Comparison of ENCODE assay signal across 8 cellular contexts in the genomic region with DNA sequence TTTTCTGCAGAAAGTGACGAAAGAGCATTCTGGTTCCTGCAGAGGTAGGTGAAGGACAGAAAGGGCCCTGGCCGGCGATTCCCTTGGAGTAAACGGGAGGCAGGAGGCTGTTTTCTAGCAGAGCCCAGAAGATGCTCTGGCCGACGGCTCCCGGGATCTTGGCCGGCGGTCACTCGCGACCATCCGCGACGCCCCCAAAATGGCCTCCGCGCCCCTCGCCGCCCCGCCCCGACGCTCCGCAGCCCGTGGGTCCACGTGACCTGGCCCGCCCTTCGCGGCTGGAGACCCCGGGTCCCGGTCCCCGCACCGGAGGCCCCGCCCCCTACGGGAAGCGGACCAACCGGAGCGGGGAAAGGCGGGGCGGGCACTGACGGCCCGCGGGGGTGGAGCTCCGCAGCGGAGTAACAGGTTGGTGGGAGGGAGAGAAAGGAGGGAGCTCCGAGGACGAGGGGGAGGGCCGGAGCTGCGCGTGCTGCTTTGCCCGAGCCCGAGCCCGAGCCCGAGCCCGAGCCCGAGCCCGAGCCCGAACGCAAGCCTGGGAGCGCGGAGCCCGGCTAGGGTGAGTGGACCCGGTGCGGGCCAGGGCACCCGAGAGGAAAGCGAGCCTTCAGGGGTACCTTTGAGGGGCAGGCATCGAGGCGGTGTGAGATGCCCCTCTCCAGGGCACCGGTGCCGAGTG. TPM values are rescaled to one million over a fixed set of nuclear protein-coding genes. Genes with fewer than 3 reads are reported as not detected.
DNase-seq lines count a peak whose midpoint lies in the region; ATAC-seq and FAIRE-seq lines count a peak whose summit lies in the region.

A gene with protein sequence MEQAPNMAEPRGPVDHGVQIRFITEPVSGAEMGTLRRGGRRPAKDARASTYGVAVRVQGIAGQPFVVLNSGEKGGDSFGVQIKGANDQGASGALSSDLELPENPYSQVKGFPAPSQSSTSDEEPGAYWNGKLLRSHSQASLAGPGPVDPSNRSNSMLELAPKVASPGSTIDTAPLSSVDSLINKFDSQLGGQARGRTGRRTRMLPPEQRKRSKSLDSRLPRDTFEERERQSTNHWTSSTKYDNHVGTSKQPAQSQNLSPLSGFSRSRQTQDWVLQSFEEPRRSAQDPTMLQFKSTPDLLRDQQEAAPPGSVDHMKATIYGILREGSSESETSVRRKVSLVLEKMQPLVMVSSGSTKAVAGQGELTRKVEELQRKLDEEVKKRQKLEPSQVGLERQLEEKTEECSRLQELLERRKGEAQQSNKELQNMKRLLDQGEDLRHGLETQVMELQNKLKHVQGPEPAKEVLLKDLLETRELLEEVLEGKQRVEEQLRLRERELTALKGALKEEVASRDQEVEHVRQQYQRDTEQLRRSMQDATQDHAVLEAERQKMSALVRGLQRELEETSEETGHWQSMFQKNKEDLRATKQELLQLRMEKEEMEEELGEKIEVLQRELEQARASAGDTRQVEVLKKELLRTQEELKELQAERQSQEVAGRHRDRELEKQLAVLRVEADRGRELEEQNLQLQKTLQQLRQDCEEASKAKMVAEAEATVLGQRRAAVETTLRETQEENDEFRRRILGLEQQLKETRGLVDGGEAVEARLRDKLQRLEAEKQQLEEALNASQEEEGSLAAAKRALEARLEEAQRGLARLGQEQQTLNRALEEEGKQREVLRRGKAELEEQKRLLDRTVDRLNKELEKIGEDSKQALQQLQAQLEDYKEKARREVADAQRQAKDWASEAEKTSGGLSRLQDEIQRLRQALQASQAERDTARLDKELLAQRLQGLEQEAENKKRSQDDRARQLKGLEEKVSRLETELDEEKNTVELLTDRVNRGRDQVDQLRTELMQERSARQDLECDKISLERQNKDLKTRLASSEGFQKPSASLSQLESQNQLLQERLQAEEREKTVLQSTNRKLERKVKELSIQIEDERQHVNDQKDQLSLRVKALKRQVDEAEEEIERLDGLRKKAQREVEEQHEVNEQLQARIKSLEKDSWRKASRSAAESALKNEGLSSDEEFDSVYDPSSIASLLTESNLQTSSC (plus strand): TSS at position 431 of the 679 bp plus-strand sequence. CDS start 7,133 bp downstream, outside the sequence.

- peak within 1 kb of the TSS; percentile 47 for H3K27ac Mint-ChIP-seq in activated T-helper 1 cell treated with anti-CD3 and anti-CD28 coated beads, Interleukin-12 subunit alpha, Interleukin-12 subunit beta, Interleukin-2, Interleukin-4 antibody, amounts not matched to agents 30 ng/mL and 10 ng/mL and 1 ng/mL, durations not matched to agents 14 hours and 24 hours and 36 hours
- H3K27ac Mint-ChIP-seq in naive thymus-derived CD4-positive, alpha-beta T cell: peak within 1 kb of the TSS; percentile 38 to 93 (median 86)

- H3K4me3 Mint-ChIP-seq in activated T-helper 1 cell treated with anti-CD3 and anti-CD28 coated beads, Interleukin-12 subunit alpha, Interleukin-12 subunit beta, Interleukin-2, Interleukin-4 antibody, amounts not matched to agents 30 ng/mL and 10 ng/mL and 1 ng/mL, durations not matched to agents 14 hours and 24 hours and 36 hours: peak within 1 kb of the TSS; percentile 85
- peak within 1 kb of the TSS; percentile 90 to 99 (median 94) for H3K4me3 Mint-ChIP-seq in naive thymus-derived CD4-positive, alpha-beta T cell

- no peaks in the 10 kb centered on the region for H3K36me3 Mint-ChIP-seq in activated T-helper 1 cell treated with anti-CD3 and anti-CD28 coated beads, Interleukin-12 subunit alpha, Interleukin-12 subunit beta, Interleukin-2, Interleukin-4 antibody, amounts not matched to agents 30 ng/mL and 10 ng/mL and 1 ng/mL, durations not matched to agents 14 hours and 24 hours and 36 hours (ENCODE audit: low read depth)
- H3K36me3 Mint-ChIP-seq in naive thymus-derived CD4-positive, alpha-beta T cell: no peaks in the 10 kb centered on the region

- H3K9me3 Mint-ChIP-seq in activated T-helper 1 cell treated with anti-CD3 and anti-CD28 coated beads, Interleukin-12 subunit alpha, Interleukin-12 subunit beta, Interleukin-2, Interleukin-4 antibody, amounts not matched to agents 30 ng/mL and 10 ng/mL and 1 ng/mL, durations not matched to agents 14 hours and 24 hours and 36 hours: no peaks in the 10 kb centered on the region
- peaks cover 0 to 1% (median 0%) of the 10 kb centered on the region in 11 donors for H3K9me3 Mint-ChIP-seq in naive thymus-derived CD4-positive, alpha-beta T cell

- peaks cover 32% of the 10 kb centered on the region for H3K4me1 Mint-ChIP-seq in activated T-helper 1 cell treated with anti-CD3 and anti-CD28 coated beads, Interleukin-12 subunit alpha, Interleukin-12 subunit beta, Interleukin-2, Interleukin-4 antibody, amounts not matched to agents 30 ng/mL and 10 ng/mL and 1 ng/mL, durations not matched to agents 14 hours and 24 hours and 36 hours (ENCODE audit: low read depth)
- H3K4me1 Mint-ChIP-seq in naive thymus-derived CD4-positive, alpha-beta T cell: peaks cover 12 to 36% (median 25%) of the 10 kb centered on the region in 7 donors

- H3K9me3 ChIP-seq in KOPT-K1 (ENCODE audit: insufficient read depth, low read length, poor library complexity, severe bottlenecking): no peaks in the 10 kb centered on the region
- H3K9me3 ChIP-seq in naive thymus-derived CD4-positive, alpha-beta T cell (ENCODE audit: control insufficient read depth in 2 of 3, low read length in 3 of 3): no peaks in the 10 kb centered on the region

- peaks cover 13 to 18% of the 10 kb centered on the region in 2 donors for H3K4me1 ChIP-seq in naive thymus-derived CD4-positive, alpha-beta T cell (ENCODE audit: control insufficient read depth in 2 of 2, insufficient read depth in 2 of 2, low read length in 2 of 2)

- H3K27me3 ChIP-seq in naive thymus-derived CD4-positive, alpha-beta T cell (ENCODE audit: control insufficient read depth in 2 of 2, insufficient read depth in 2 of 2, low read length in 2 of 2): no peaks in the 10 kb centered on the region

- CTCF ChIA-PET in naive thymus-derived CD4-positive, alpha-beta T cell (lab: Charles Lee): interaction anchor here (0.6 to 1.9 kb wide), 3 partner anchors 67 to 161 kb away, joined by 3 to 4 read pairs (median 4); no protein-coding TSS in a partner anchor

- H3K36me3 ChIP-seq in KOPT-K1 (ENCODE audit: insufficient read depth, low read length): no peaks in the 10 kb centered on the region
- no peaks in the 10 kb centered on the region for H3K36me3 ChIP-seq in naive thymus-derived CD4-positive, alpha-beta T cell (ENCODE audit: control insufficient read depth in 2 of 3, insufficient read depth in 3 of 3, low read length in 3 of 3)

- FAIRE-seq in RCC 7860 (lab: Jason Lieb, UNC): no peak

- H3K27ac ChIP-seq in KOPT-K1 (ENCODE audit: low read depth, low read length, poor library complexity, severe bottlenecking): peak within 1 kb of the TSS; percentile 39
- H3K27ac ChIP-seq in naive thymus-derived CD4-positive, alpha-beta T cell (ENCODE audit: low read depth, low read length): peak within 1 kb of the TSS; percentile 65

- ATAC-seq in GM21529 (IDR thresholded peaks at IDR 0.05; ENCODE audit: unreplicated experiment): peak; percentile 83
- peak; percentile 99 for ATAC-seq in naive thymus-derived CD4-positive, alpha-beta T cell

- POLR2A ChIA-PET in naive thymus-derived CD4-positive, alpha-beta T cell (lab: Charles Lee): interaction anchor here (0.9 to 1.6 kb wide), 9 partner anchors 11 to 1623 kb away, joined by 3 to 9 read pairs (median 3); a partner anchor contains a TSS

- DNase-seq in CMK (ENCODE audit: low read depth) (peak; percentile 60), RCC 7860 (ENCODE audit: low spot score) (peak; percentile 43), fibroblast of gingiva (ENCODE audit: low read depth) (peak; percentile 43)
- DNase-seq in activated T-helper 1 cell treated with anti-CD3 and anti-CD28 coated beads, Interleukin-12 subunit alpha, Interleukin-12 subunit beta, Interleukin-2, Interleukin-4 antibody, amounts not matched to agents 30 ng/mL and 10 ng/mL and 1 ng/mL, durations not matched to agents 14 hours and 24 hours and 36 hours (ENCODE audit: low spot score): peak; percentile 85
- DNase-seq in naive thymus-derived CD4-positive, alpha-beta T cell: peak; percentile 72 to 90 (median 84)
- DNase-seq in stimulated activated CD8-positive, alpha-beta memory T cell treated with anti-CD3 and anti-CD28 coated beads, Interleukin-7, amount 100 ng/mL, for 48 hours (ENCODE audit: extremely low read depth in 1 of 2, low read depth in 1 of 2): peak; percentile 59 to 80

- H3K4me3 ChIP-seq in naive thymus-derived CD4-positive, alpha-beta T cell (ENCODE audit: low read length): peak within 1 kb of the TSS; percentile 89

- intact Hi-C loops in activated T-helper 1 cell treated with anti-CD3 and anti-CD28 coated beads, Interleukin-12 subunit alpha, Interleukin-12 subunit beta, Interleukin-2, Interleukin-4 antibody, amounts not matched to agents 30 ng/mL and 10 ng/mL and 1 ng/mL, durations not matched to agents 14 hours and 24 hours and 36 hours (cut with micrococcal nuclease): loop anchor here (1.0 to 2.0 kb wide), 3 partner anchors 29 to 66 kb away; a partner anchor contains a TSS
- intact Hi-C loops in naive thymus-derived CD4-positive, alpha-beta T cell (cut with micrococcal nuclease): loop anchor here (1.0 to 10.0 kb wide), 5 partner anchors 29 to 226 kb away; a partner anchor contains a TSS

- H3K27me3 Mint-ChIP-seq in activated T-helper 1 cell treated with anti-CD3 and anti-CD28 coated beads, Interleukin-12 subunit alpha, Interleukin-12 subunit beta, Interleukin-2, Interleukin-4 antibody, amounts not matched to agents 30 ng/mL and 10 ng/mL and 1 ng/mL, durations not matched to agents 14 hours and 24 hours and 36 hours (ENCODE audit: insufficient read depth): peaks cover 21% of the 10 kb centered on the region
- H3K27me3 Mint-ChIP-seq in naive thymus-derived CD4-positive, alpha-beta T cell: peaks cover 0 to 38% (median 0%) of the 10 kb centered on the region in 5 donors

RNA-seq across cellular contexts. Expression of the gene that starts here (rescaled TPM):
- 0.17 and 0.91 TPM in 2 replicates for total RNA-seq in activated T-helper 1 cell treated with anti-CD3 and anti-CD28 coated beads, Interleukin-12 subunit alpha, Interleukin-12 subunit beta, Interleukin-2, Interleukin-4 antibody, amounts not matched to agents 30 ng/mL and 10 ng/mL and 1 ng/mL, durations not matched to agents 14 hours and 24 hours and 36 hours
- 1 to 10 TPM in 2 of 5 experiments, under 1 TPM in 2, not detected in 1; 0.29 to 2.4 (median 1.3) TPM for total RNA-seq in naive thymus-derived CD4-positive, alpha-beta T cell
- under 1 TPM in 1 of 2 donors, not detected in 1; 0.25 TPM for polyA plus RNA-seq in naive thymus-derived CD4-positive, alpha-beta T cell

Comparison
In these comparisons a context has a peak if more than half of its experiments do, and no peak if none do; other contexts are left out.
1. Peak in every context shown above with its lines: DNase-seq, ATAC-seq, H3K4me3 ChIP-seq and H3K27ac ChIP-seq.
2. Peak in DNase-seq in activated T-helper 1 cell treated with anti-CD3 and anti-CD28 coated beads, Interleukin-12 subunit alpha, Interleukin-12 subunit beta, Interleukin-2, Interleukin-4 antibody, amounts not matched to agents 30 ng/mL and 10 ng/mL and 1 ng/mL, durations not matched to agents 14 hours and 24 hours and 36 hours; RNA of the gene not detected or under 1 TPM.